In genomic region chr5:119343766-119344165, GRCh38 we compare ENCODE assay signal across 8 cellular contexts. TPM values are rescaled to one million over a fixed set of nuclear protein-coding genes. Genes with fewer than 3 reads are reported as not detected.
DNase-seq lines count a peak whose midpoint lies in the region; ATAC-seq and TF ChIP-seq lines count a peak whose summit lies in the region.

No MANE protein-coding gene starts in this region.

- H3K9me3 Mint-ChIP-seq in activated naive CD8-positive, alpha-beta T cell treated with anti-CD3 and anti-CD28 coated beads, Interleukin-2, amount 10 ng/mL, durations not matched to agents 7 days and 5 days, result no peaks in the 10 kb centered on the region
- H3K9me3 Mint-ChIP-seq in HFFc6, result no peaks in the 10 kb centered on the region

- H3K9me2 ChIP-seq in MM.1S (replicated peaks; ENCODE audit: insufficient read depth, low read length), result no peaks in the 10 kb centered on the region

- peak; percentile 58 to 65 for DNase-seq in activated CD4-positive, alpha-beta T cell treated with anti-CD3 and anti-CD28 coated beads for 4 hours
- DNase-seq in activated CD4-positive, alpha-beta T cell treated with anti-CD3 and anti-CD28 coated beads for 1 hour, result no peak
- DNase-seq in MM.1S (no peak), NCI-H1105 treated with DMSO at 0.1 percent for 48 hours (lab: John Stamatoyannopoulos, UW) (no peak), HFFc6 (no peak)
- DNase-seq in activated naive CD8-positive, alpha-beta T cell treated with anti-CD3 and anti-CD28 coated beads, Interleukin-2, amount 10 ng/mL, durations not matched to agents 7 days and 5 days, result no peak
- peak; percentile 59 to 62 for DNase-seq in stimulated activated CD8-positive, alpha-beta memory T cell treated with anti-CD3 and anti-CD28 coated beads, Interleukin-7, amount 100 ng/mL, for 4 hours (ENCODE audit: low read depth in 2 of 2)

- H3K4me3 ChIP-seq in MM.1S (ENCODE audit: low read length), result no peak overlapping the region

- peaks cover 98% of the 10 kb centered on the region for H3K79me2 ChIP-seq in MM.1S (ENCODE audit: low read length)

- H3K27me3 Mint-ChIP-seq in activated naive CD8-positive, alpha-beta T cell treated with anti-CD3 and anti-CD28 coated beads, Interleukin-2, amount 10 ng/mL, durations not matched to agents 7 days and 5 days, result no peaks in the 10 kb centered on the region
- no peaks in the 10 kb centered on the region for H3K27me3 Mint-ChIP-seq in HFFc6 (ENCODE audit: insufficient read depth)

- H3K4me2 ChIP-seq in MM.1S (ENCODE audit: low read depth, low read length), result peak overlapping the region; percentile 1; the same call in 1 of the 2 replicates

- H3K4me3 Mint-ChIP-seq in activated naive CD8-positive, alpha-beta T cell treated with anti-CD3 and anti-CD28 coated beads, Interleukin-2, amount 10 ng/mL, durations not matched to agents 7 days and 5 days, result peak overlapping the region; percentile 60
- no peak overlapping the region for H3K4me3 Mint-ChIP-seq in HFFc6

- H3K4me1 Mint-ChIP-seq in activated naive CD8-positive, alpha-beta T cell treated with anti-CD3 and anti-CD28 coated beads, Interleukin-2, amount 10 ng/mL, durations not matched to agents 7 days and 5 days, result peaks cover 85% of the 10 kb centered on the region
- H3K4me1 Mint-ChIP-seq in HFFc6 (ENCODE audit: low read depth), result peaks cover 17% of the 10 kb centered on the region

- peaks cover 46% of the 10 kb centered on the region for H3F3A ChIP-seq in MM.1S (ENCODE audit: insufficient read depth, low read length)

- H4K20me1 ChIP-seq in MM.1S (ENCODE audit: insufficient read depth, low read length), result peaks cover 13% of the 10 kb centered on the region; the same call in 1 of the 2 replicates

- H3K9ac ChIP-seq in MM.1S (ENCODE audit: low read length), result no peak overlapping the region

- no peak overlapping the region for H3K27ac ChIP-seq in MM.1S (ENCODE audit: low read length)

- TF ChIP-seq CTCF in MM.1S (IDR thresholded peaks at IDR 0.05; ENCODE audit: low read length), result no peak
- no peak for TF ChIP-seq CTCF in HFFc6 (IDR thresholded peaks at IDR 0.05)

- peaks cover 44% of the 10 kb centered on the region for H3K36me3 Mint-ChIP-seq in activated naive CD8-positive, alpha-beta T cell treated with anti-CD3 and anti-CD28 coated beads, Interleukin-2, amount 10 ng/mL, durations not matched to agents 7 days and 5 days
- H3K36me3 Mint-ChIP-seq in HFFc6 (ENCODE audit: low read depth), result no peaks in the 10 kb centered on the region

- peaks cover 4% of the 10 kb centered on the region; the same call in 1 of the 2 replicates for H3K36me3 ChIP-seq in MM.1S (replicated peaks; ENCODE audit: insufficient read depth, low read length)

- H3K27ac Mint-ChIP-seq in activated naive CD8-positive, alpha-beta T cell treated with anti-CD3 and anti-CD28 coated beads, Interleukin-2, amount 10 ng/mL, durations not matched to agents 7 days and 5 days, result peak overlapping the region; percentile 96
- H3K27ac Mint-ChIP-seq in HFFc6, result no peak overlapping the region

- no peaks in the 10 kb centered on the region for H3K27me3 ChIP-seq in MM.1S (replicated peaks; ENCODE audit: insufficient read depth, low read length)

- peaks cover 78% of the 10 kb centered on the region for H3K4me1 ChIP-seq in MM.1S (ENCODE audit: low read length)

- no peaks in the 10 kb centered on the region for H3K9me3 ChIP-seq in MM.1S (replicated peaks; ENCODE audit: insufficient read depth, low read length)

- POLR2A ChIA-PET in activated naive CD8-positive, alpha-beta T cell treated with anti-CD3 and anti-CD28 coated beads, Interleukin-2, amount 10 ng/mL, durations not matched to agents 7 days and 5 days (lab: Charles Lee), result interaction anchor here (0.7 to 2.0 kb wide), 7 partner anchors 9 to 273 kb away, joined by 3 to 7 read pairs (median 4); partner anchors contain the start of gene DMXL1

- H2AFZ ChIP-seq in MM.1S (ENCODE audit: low read length), result no peak overlapping the region

- no peak for ATAC-seq in activated naive CD8-positive, alpha-beta T cell treated with anti-CD3 and anti-CD28 coated beads, Interleukin-2, amount 10 ng/mL, durations not matched to agents 7 days and 5 days (ENCODE audit: low read depth)
- ATAC-seq in HG03025 (IDR thresholded peaks at IDR 0.05; ENCODE audit: low FRiP score, unreplicated experiment), result no peak

RNA-seq across cellular contexts. Expression of gene TNFAIP8, which starts 12.1 kb away (rescaled TPM):
- total RNA-seq in activated naive CD8-positive, alpha-beta T cell treated with anti-CD3 and anti-CD28 coated beads, Interleukin-2, amount 10 ng/mL, durations not matched to agents 7 days and 5 days, result 100 to 1,000 TPM; 121 to 122 TPM
- total RNA-seq in HFFc6 (2021; fragmentation: NEBNext Ultra II Directional; extraction: Animal tissue kit (Norgen Biotek cat#: 25700)), result 10 to 100 TPM in 4 of 6 experiments, 1 to 10 TPM in 2; 8.0 to 13.9 (median 10.5) TPM

Comparison
In these comparisons a context has a peak if more than half of its experiments do, and no peak if none do; other contexts are left out.
1. DNase-seq: peak in activated CD4-positive, alpha-beta T cell treated with anti-CD3 and anti-CD28 coated beads for 4 hours (2 of 2) and stimulated activated CD8-positive, alpha-beta memory T cell treated with anti-CD3 and anti-CD28 coated beads, Interleukin-7, amount 100 ng/mL, for 4 hours (2 of 2); none in activated CD4-positive, alpha-beta T cell treated with anti-CD3 and anti-CD28 coated beads for 1 hour (single experiment), MM.1S (single experiment), activated naive CD8-positive, alpha-beta T cell treated with anti-CD3 and anti-CD28 coated beads, Interleukin-2, amount 10 ng/mL, durations not matched to agents 7 days and 5 days (single experiment), NCI-H1105 treated with DMSO at 0.1 percent for 48 hours (single experiment) and HFFc6 (single experiment).
2. RNA of gene TNFAIP8, which starts 12.1 kb away (total RNA-seq): 121 to 122 TPM in activated naive CD8-positive, alpha-beta T cell treated with anti-CD3 and anti-CD28 coated beads, Interleukin-2, amount 10 ng/mL, durations not matched to agents 7 days and 5 days; 8.0 to 13.9 TPM in HFFc6; every median in the first group is over 4 times any median in the second.